1 cellular context compared by ENCODE assay signal in genomic region chr5:102937916-102938315, GRCh38.
TF ChIP-seq lines count a peak whose summit lies in the region.

No MANE protein-coding gene starts in this region.

TF ChIP-seq in HCT116, 20 proteins besides CTCF, POLR2A, EP300 and RAD21 (continued from another document):
- TF ChIP-seq, protein P1, sequence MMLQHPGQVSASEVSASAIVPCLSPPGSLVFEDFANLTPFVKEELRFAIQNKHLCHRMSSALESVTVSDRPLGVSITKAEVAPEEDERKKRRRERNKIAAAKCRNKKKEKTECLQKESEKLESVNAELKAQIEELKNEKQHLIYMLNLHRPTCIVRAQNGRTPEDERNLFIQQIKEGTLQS (IDR thresholded peaks at IDR 0.05), result no peak
- no peak for TF ChIP-seq FOSL1 (IDR thresholded peaks at IDR 0.05; ENCODE audit: low read depth)
